In genomic region chr4:18020671-18021469, GRCh38 we compare ENCODE assay signal across 8 cellular contexts. TPM values are rescaled to one million over a fixed set of nuclear protein-coding genes. Genes with fewer than 3 reads are reported as not detected.
A peak's percentile ranks its signal among the peaks of the same experiment; 100 is the strongest.
DNase-seq lines count a peak whose midpoint lies in the region; ATAC-seq and TF ChIP-seq lines count a peak whose summit lies in the region.

No MANE protein-coding gene starts in this region.

- no peaks in the 10 kb centered on the region for H3K9me3 ChIP-seq in colonic mucosa

- H3K27ac ChIP-seq in colonic mucosa: peak overlapping the region; percentile 98

- peak overlapping the region; percentile 75 to 92 for H3K9ac ChIP-seq in colonic mucosa (ENCODE audit: low read depth in 2 of 2, low read length in 2 of 2)

- peak; percentile 29 for ATAC-seq in GM18907 (IDR thresholded peaks at IDR 0.05; ENCODE audit: unreplicated experiment)
- peak; percentile 17 for ATAC-seq in HG03159 (IDR thresholded peaks at IDR 0.05; ENCODE audit: unreplicated experiment)

- peak overlapping the region; percentile 93 for H3K4me3 ChIP-seq in colonic mucosa

- no peak for TF ChIP-seq CTCF in colonic mucosa (IDR thresholded peaks at IDR 0.05)

- H3K4me1 ChIP-seq in colonic mucosa: peaks cover 9% of the 10 kb centered on the region

- intact Hi-C loops in colonic mucosa (cut with DNase I): loop anchor here (5.0 kb wide), 1 partner anchor 209 kb away; the partner anchor contains the start of genes DCAF16 and NCAPG

- H3K27me3 ChIP-seq in colonic mucosa: no peaks in the 10 kb centered on the region

- peak; percentile 84 for DNase-seq in AG08396 (ENCODE audit: low spot score)
- DNase-seq in NCI-H2227 treated with DMSO at 0.1 percent for 48 hours (lab: John Stamatoyannopoulos, UW): peak; percentile 71
- DNase-seq in activated CD4-positive, alpha-beta T cell treated with anti-CD3 and anti-CD28 coated beads for 1 hour: peak; percentile 16
- peak; percentile 73 for DNase-seq in colonic mucosa
- DNase-seq in kidney tubule cell (ENCODE audit: low spot score): peak; percentile 82
- peak; percentile 49 for DNase-seq in stimulated activated CD4-positive, alpha-beta T cell treated with anti-CD3 and anti-CD28 coated beads, Interleukin-15, amount 100 ng/mL, for 24 hours

- no peaks in the 10 kb centered on the region for H3K36me3 ChIP-seq in colonic mucosa

RNA-seq across cellular contexts. Expression of gene LCORL, which starts 0.7 kb away (rescaled TPM):
- 10 to 100 TPM; 16.5 to 20.7 TPM for total RNA-seq in colonic mucosa

Comparison
In these comparisons a context has a peak if more than half of its experiments do, and no peak if none do; other contexts are left out.
1. Peak in every context shown above with its lines: DNase-seq, ATAC-seq, H3K4me3 ChIP-seq and H3K27ac ChIP-seq.
2. DNase-seq: peak in every context shown above with its lines; median percentile 84 in AG08396; 82 in kidney tubule cell; 73 in colonic mucosa; 71 in NCI-H2227 treated with DMSO at 0.1 percent for 48 hours; 49 in stimulated activated CD4-positive, alpha-beta T cell treated with anti-CD3 and anti-CD28 coated beads, Interleukin-15, amount 100 ng/mL, for 24 hours; 16 in activated CD4-positive, alpha-beta T cell treated with anti-CD3 and anti-CD28 coated beads for 1 hour.